18 cellular contexts compared by ENCODE assay signal in the genomic region with DNA sequence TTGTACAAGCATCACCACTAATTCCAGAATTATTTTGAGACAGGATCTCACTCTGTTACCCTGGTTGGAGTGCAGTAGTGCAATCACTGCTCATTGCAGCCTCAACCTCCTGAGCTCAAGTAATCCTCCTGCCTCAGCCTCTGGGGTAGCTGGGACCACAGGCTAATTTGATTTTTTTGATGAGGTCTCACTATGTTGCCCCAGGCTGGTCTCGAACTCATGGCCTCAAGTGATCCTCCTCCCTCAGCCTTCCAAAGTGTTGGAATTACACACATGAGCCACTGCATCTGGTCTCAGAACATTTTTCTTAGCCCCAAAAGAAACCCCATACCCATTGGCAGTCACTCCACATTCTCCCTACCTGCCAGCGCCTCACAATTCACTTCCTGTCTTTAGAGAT.
"Had no signal": no experiment of that assay in that cellular context is flagged by ENCODE, and none has a peak within 500 bp of the region (broad histone marks: within the 10 kb centered on the region; RNA-seq: fewer than 3 reads in every experiment).

No MANE protein-coding gene starts in this region.

- H3K27ac Mint-ChIP-seq: type B pancreatic cell had no signal

- H3K9me3 ChIP-seq: esophagus muscularis mucosa, gastrocnemius medialis, heart right ventricle, sigmoid colon, stomach had no signal

- H3K4me3 ChIP-seq: esophagus muscularis mucosa, gastrocnemius medialis, heart right ventricle, sigmoid colon, skin epidermis, stomach had no signal

- H3K9me3 Mint-ChIP-seq: type B pancreatic cell had no signal

- H3K36me3 ChIP-seq: gastrocnemius medialis, sigmoid colon had no signal

- H3K27ac ChIP-seq: epithelial cell of prostate, esophagus muscularis mucosa, gastrocnemius medialis, sigmoid colon, skin epidermis, stomach had no signal

- ATAC-seq: gastrocnemius medialis, heart right ventricle had no signal

- DNase-seq: effector memory CD4-positive, alpha-beta T cell; gastrocnemius medialis; heart right ventricle; hypothalamus; kidney glomerular epithelial cell; mesendoderm; naive B cell; sigmoid colon; stimulated activated CD4-positive, alpha-beta T cell treated with anti-CD3 and anti-CD28 coated beads, Interleukin-2, amount 100 ng/mL, for 24 hours; stimulated activated CD4-positive, alpha-beta T cell treated with anti-CD3 and anti-CD28 coated beads, Interleukin-4, amount 100 ng/mL, for 4 hours; stimulated activated naive CD4-positive, alpha-beta T cell; stomach; substantia nigra had no signal

- H3K27me3 ChIP-seq: esophagus muscularis mucosa, gastrocnemius medialis, heart right ventricle, sigmoid colon, stomach had no signal

- H3K4me3 Mint-ChIP-seq: naive B cell, neural crest cell, type B pancreatic cell had no signal

- H3K27me3 Mint-ChIP-seq: naive B cell, type B pancreatic cell had no signal

- H3K36me3 Mint-ChIP-seq: naive B cell had no signal
